In genomic region chr12:44930972-44931600, GRCh38 we compare ENCODE assay signal across 7 cellular contexts. TPM values are rescaled to one million over a fixed set of nuclear protein-coding genes. Genes with fewer than 3 reads are reported as not detected.
DNase-seq lines count a peak whose midpoint lies in the region; ATAC-seq and TF ChIP-seq lines count a peak whose summit lies in the region.

No MANE protein-coding gene starts in this region.

- H3K27ac ChIP-seq in upper lobe of right lung, result no peak overlapping the region

- intact Hi-C loops in MCF 10A (cut with micrococcal nuclease) (loop anchor here (1.0 kb wide), 5 partner anchors 157 to 974 kb away; no protein-coding TSS in a partner anchor), upper lobe of right lung (cut with DNase I) (no loop called here)

- H3K27me3 Mint-ChIP-seq in MCF 10A (ENCODE audit: insufficient read depth, unreplicated experiment), result peaks cover 50% of the 10 kb centered on the region

- no peaks in the 10 kb centered on the region for H3K9me3 Mint-ChIP-seq in MCF 10A (ENCODE audit: unreplicated experiment)

- H3K27ac Mint-ChIP-seq in MCF 10A (ENCODE audit: low read depth, unreplicated experiment), result no peak overlapping the region

- no peaks in the 10 kb centered on the region for H3K36me3 Mint-ChIP-seq in MCF 10A (ENCODE audit: insufficient read depth, unreplicated experiment)

- H3K4me3 ChIP-seq in kidney epithelial cell (ENCODE audit: low read depth, low read length) (no peak overlapping the region), upper lobe of right lung (no peak overlapping the region)

- no peaks in the 10 kb centered on the region for H3K4me1 ChIP-seq in upper lobe of right lung

- DNase-seq in GM10248 (ENCODE audit: extremely low spot score) (peak; percentile 41), NCI-H69 (lab: John Stamatoyannopoulos, UW) (peak; percentile 93), MCF 10A (ENCODE audit: unreplicated experiment) (peak; percentile 63), kidney epithelial cell (ENCODE audit: low read depth) (peak; percentile 16), upper lobe of right lung (no peak)

- H3K27me3 ChIP-seq in kidney epithelial cell (ENCODE audit: control insufficient read depth, insufficient read depth, low read length) (no peaks in the 10 kb centered on the region), upper lobe of right lung (no peaks in the 10 kb centered on the region)

- H3K36me3 ChIP-seq in kidney epithelial cell (ENCODE audit: control insufficient read depth, insufficient read depth, low read length) (no peaks in the 10 kb centered on the region), upper lobe of right lung (no peaks in the 10 kb centered on the region)

- H3K9me3 ChIP-seq in upper lobe of right lung, result no peaks in the 10 kb centered on the region

- POLR2A ChIA-PET in GM10248 (lab: Yijun Ruan, JAX) (no interaction called here), MCF 10A (lab: Yijun Ruan, JAX) (interaction anchor here (0.6 to 0.7 kb wide), 4 partner anchors 471 to 671 kb away, joined by 3 read pairs; no protein-coding TSS in a partner anchor)

- H3K4me1 Mint-ChIP-seq in MCF 10A (ENCODE audit: insufficient read depth, unreplicated experiment), result no peaks in the 10 kb centered on the region

- CTCF ChIA-PET in GM10248 (lab: Yijun Ruan, JAX) (interaction anchor here (0.7 to 4.4 kb wide), 18 partner anchors 10 to 1487 kb away, joined by 3 to 22 read pairs (median 4); no protein-coding TSS in a partner anchor), MCF 10A (lab: Yijun Ruan, JAX) (interaction anchor here (0.6 to 2.2 kb wide), 13 partner anchors 13 to 1183 kb away, joined by 3 to 15 read pairs (median 3); no protein-coding TSS in a partner anchor)

- H3K4me3 Mint-ChIP-seq in MCF 10A (ENCODE audit: unreplicated experiment), result no peak overlapping the region

- TF ChIP-seq CTCF in GM10248 (IDR thresholded peaks at IDR 0.05; ENCODE audit: control extremely low read depth, extremely low read depth, low read depth, missing control alignments) (peak; percentile 48), MCF 10A (IDR thresholded peaks at IDR 0.05; ENCODE audit: unreplicated experiment) (peak; percentile 52), kidney epithelial cell (IDR thresholded peaks at IDR 0.05; ENCODE audit: insufficient read depth, low read length, poor library complexity, severe bottlenecking) (peak; percentile 28), upper lobe of right lung (IDR thresholded peaks at IDR 0.05) (peak; percentile 66)

- ATAC-seq in HG03571 (IDR thresholded peaks at IDR 0.05; ENCODE audit: unreplicated experiment) (peak; percentile 62), upper lobe of right lung (peak; percentile 31), GM21737 (IDR thresholded peaks at IDR 0.05; ENCODE audit: unreplicated experiment) (no peak)

- no TSS peak for BruUV-seq in MCF 10A (replicated peaks; lab: Mats Ljungman, UMichigan)

RNA-seq across cellular contexts. Expression of gene NELL2, which starts 55.0 kb away (rescaled TPM):
- not detected in 2 replicates for total RNA-seq in MCF 10A (2022)
- 3.5 and 9.7 TPM in 2 replicates for total RNA-seq in kidney epithelial cell
- total RNA-seq in upper lobe of right lung, result 1.6 TPM
